In genomic region chr15:89362203-89363101, GRCh38 we compare ENCODE assay signal across 8 cellular contexts.
A peak's percentile ranks its signal among the peaks of the same experiment; 100 is the strongest.
DNase-seq lines count a peak whose midpoint lies in the region; ATAC-seq lines count a peak whose summit lies in the region.

No MANE protein-coding gene starts in this region.

- H3K27ac Mint-ChIP-seq in stimulated activated naive B cell treated with anti-CD40 and anti-IgM and Interleukin-4, amounts not matched to agents 10 μg/mL and 1 μg/mL and 100 μg/mL, for 72 hours = no peak overlapping the region

- peak overlapping the region; percentile 12; the same call in 1 of the 2 replicates for H3K4me3 ChIP-seq in HUES6 (ENCODE audit: low read depth, low read length)

- H3K36me3 ChIP-seq in HUES6 (ENCODE audit: control insufficient read depth, insufficient read depth, low read length) = no peaks in the 10 kb centered on the region

- no peak overlapping the region for H3K4me3 Mint-ChIP-seq in stimulated activated naive B cell treated with anti-CD40 and anti-IgM and Interleukin-4, amounts not matched to agents 10 μg/mL and 1 μg/mL and 100 μg/mL, for 72 hours

- no peaks in the 10 kb centered on the region for H3K9me3 ChIP-seq in HUES6 (ENCODE audit: control insufficient read depth, insufficient read depth, low read depth, low read length)

- peaks cover 29 to 56% of the 10 kb centered on the region in 2 donors for H3K4me1 Mint-ChIP-seq in stimulated activated naive B cell treated with anti-CD40 and anti-IgM and Interleukin-4, amounts not matched to agents 10 μg/mL and 1 μg/mL and 100 μg/mL, for 72 hours

- peaks cover 14% of the 10 kb centered on the region for H3K4me1 ChIP-seq in HUES6 (ENCODE audit: control insufficient read depth, insufficient read depth, low read length)

- H3K9me3 Mint-ChIP-seq in stimulated activated naive B cell treated with anti-CD40 and anti-IgM and Interleukin-4, amounts not matched to agents 10 μg/mL and 1 μg/mL and 100 μg/mL, for 72 hours = peaks cover 0 to 2% of the 10 kb centered on the region in 2 donors

- no peak overlapping the region for H3K27ac ChIP-seq in HUES6 (ENCODE audit: low read depth, low read length)

- DNase-seq in Ammon's horn (ENCODE audit: low spot score) (peak; percentile 68), NCI-H82 treated with DMSO at 0.1 percent for 48 hours (lab: John Stamatoyannopoulos, UW; ENCODE audit: unreplicated experiment) (peak; percentile 18), globus pallidus (ENCODE audit: low spot score) (peak; percentile 70)
- no peak for DNase-seq in stimulated activated naive B cell treated with anti-CD40 and anti-IgM and Interleukin-4, amounts not matched to agents 10 μg/mL and 1 μg/mL and 100 μg/mL, for 72 hours

- H3K36me3 Mint-ChIP-seq in stimulated activated naive B cell treated with anti-CD40 and anti-IgM and Interleukin-4, amounts not matched to agents 10 μg/mL and 1 μg/mL and 100 μg/mL, for 72 hours = no peaks in the 10 kb centered on the region

- H3K27me3 ChIP-seq in HUES6 (ENCODE audit: control insufficient read depth, insufficient read depth, low read length) = peaks cover 100% of the 10 kb centered on the region

- ATAC-seq in GM19023 (IDR thresholded peaks at IDR 0.05; ENCODE audit: unreplicated experiment) (no peak), GM19395 (IDR thresholded peaks at IDR 0.05; ENCODE audit: unreplicated experiment) (no peak), HG03159 (IDR thresholded peaks at IDR 0.05; ENCODE audit: unreplicated experiment) (no peak)
- no peak for ATAC-seq in stimulated activated naive B cell treated with anti-CD40 and anti-IgM and Interleukin-4, amounts not matched to agents 10 μg/mL and 1 μg/mL and 100 μg/mL, for 72 hours (replicated peaks)

- H3K27me3 Mint-ChIP-seq in stimulated activated naive B cell treated with anti-CD40 and anti-IgM and Interleukin-4, amounts not matched to agents 10 μg/mL and 1 μg/mL and 100 μg/mL, for 72 hours = peaks cover 86 to 93% of the 10 kb centered on the region in 2 donors

- no peak overlapping the region for H3K9ac ChIP-seq in HUES6 (ENCODE audit: low read length)
